In genomic region chr1:112706505-112707216, GRCh38 we compare ENCODE assay signal across 8 cellular contexts. TPM values are rescaled to one million over a fixed set of nuclear protein-coding genes. Genes with fewer than 3 reads are reported as not detected.
DNase-seq lines count a peak whose midpoint lies in the region; ATAC-seq, FAIRE-seq and TF ChIP-seq lines count a peak whose summit lies in the region.

RHOC (minus strand) TSS chr1:112707127; CDS start chr1:112703799, 3,328 bp downstream.

- peak; percentile 80 for TF ChIP-seq POLR2A in testis (IDR thresholded peaks at IDR 0.05)

- WGBS in testis, 2 donors, result 0% methylated on average over 9 to 17 of the region's 60 CpGs

- no peaks in the 10 kb centered on the region for H3K27me3 ChIP-seq in effector memory CD4-positive, alpha-beta T cell (replicated peaks; ENCODE audit: control insufficient read depth, insufficient read depth, low read length, poor library complexity, severe bottlenecking)
- no peaks in the 10 kb centered on the region for H3K27me3 ChIP-seq in testis

- peaks cover 28% of the 10 kb centered on the region for H3K4me1 ChIP-seq in effector memory CD4-positive, alpha-beta T cell (ENCODE audit: control insufficient read depth, insufficient read depth, low read length, poor library complexity, severe bottlenecking)
- peaks cover 45% of the 10 kb centered on the region for H3K4me1 ChIP-seq in testis

- no peak for FAIRE-seq in HTR-8/SVneo (lab: Jason Lieb, UNC)

- H3K27ac ChIP-seq in effector memory CD4-positive, alpha-beta T cell (ENCODE audit: insufficient read depth, low read length, poor library complexity, severe bottlenecking), result no peak within 1 kb of the TSS
- peak within 1 kb of the TSS; percentile 97 to 98 for H3K27ac ChIP-seq in testis

- peak; percentile 73 for DNase-seq in NCI-H748 (lab: John Stamatoyannopoulos, UW; ENCODE audit: unreplicated experiment)
- DNase-seq in NCI-H748 treated with DMSO at 0.1 percent for 48 hours (lab: John Stamatoyannopoulos, UW), result no peak
- DNase-seq in HTR-8/SVneo (ENCODE audit: insufficient read length, low spot score), result peak; percentile 41
- DNase-seq in T-helper 9 cell, result peak; percentile 33
- DNase-seq in effector memory CD4-positive, alpha-beta T cell, result peak; percentile 23 to 35 (median 30)
- DNase-seq in medulla oblongata (ENCODE audit: extremely low spot score), result peak; percentile 16
- DNase-seq in testis, result peak; percentile 75

- no peak for TF ChIP-seq CTCF in testis (IDR thresholded peaks at IDR 0.05)

- peak within 1 kb of the TSS; percentile 56 for H3K4me3 ChIP-seq in effector memory CD4-positive, alpha-beta T cell (ENCODE audit: insufficient read depth, low read depth, low read length, poor library complexity, severe bottlenecking)
- peak within 1 kb of the TSS; percentile 92 to 96 for H3K4me3 ChIP-seq in testis

- no peaks in the 10 kb centered on the region for H3K9me3 ChIP-seq in effector memory CD4-positive, alpha-beta T cell (ENCODE audit: control insufficient read depth, low read length)
- no peaks in the 10 kb centered on the region for H3K9me3 ChIP-seq in testis

- ATAC-seq in GM21447 (IDR thresholded peaks at IDR 0.05; ENCODE audit: unreplicated experiment), result peak; percentile 44

- H3K36me3 ChIP-seq in effector memory CD4-positive, alpha-beta T cell (ENCODE audit: control insufficient read depth, insufficient read depth, low read length), result no peaks in the 10 kb centered on the region
- H3K36me3 ChIP-seq in testis (ENCODE audit: low read depth, missing control alignments), result no peaks in the 10 kb centered on the region

- intact Hi-C loops in testis (cut with DNase I; ENCODE audit: low total_unique reads), result loop anchor here (2.0 to 5.0 kb wide), 3 partner anchors 88 to 309 kb away; partner anchors contain the start of genes CAPZA1, CTTNBP2NL and ST7L

RNA-seq across cellular contexts. Expression of gene RHOC, which starts in this region (rescaled TPM):
- 100 to 1,000 TPM; 191 to 294 TPM for total RNA-seq in testis
- 225 TPM for polyA plus RNA-seq in testis (ENCODE audit: insufficient read depth, low read depth, low replicate concordance)
